15 cellular contexts compared by ENCODE assay signal in the genomic region with DNA sequence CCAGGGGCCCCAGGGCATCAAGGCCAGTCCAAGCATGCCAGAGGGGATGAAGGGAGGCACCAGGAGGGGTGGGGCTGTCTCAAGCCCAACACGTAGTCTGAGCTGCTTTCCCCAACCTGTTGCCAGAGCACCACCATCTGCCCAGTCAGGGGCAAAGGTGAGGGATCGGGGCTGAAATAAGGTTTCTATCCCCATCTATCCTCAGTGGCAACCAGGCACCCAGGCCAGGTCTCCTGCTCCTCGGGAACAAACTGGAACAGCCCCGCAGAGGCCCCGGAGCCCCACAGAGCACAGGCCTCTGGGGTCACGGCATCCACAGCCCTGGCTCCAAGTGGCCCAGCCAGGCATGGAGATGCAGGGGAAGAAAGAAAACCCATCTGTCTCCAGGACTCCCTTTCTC.
"Had no signal": no experiment of that assay in that cellular context is flagged by ENCODE, and none has a peak within 500 bp of the region (broad histone marks: within the 10 kb centered on the region; RNA-seq: fewer than 3 reads in every experiment).

No MANE protein-coding gene starts in this region.

- H3K4me3 ChIP-seq: cardiac muscle cell, lower lobe of right lung, psoas muscle, SK-N-MC, tibial artery had no signal

- DNase-seq: activated CD4-positive, alpha-beta T cell treated with anti-CD3 and anti-CD28 coated beads for 36 hours; activated naive CD4-positive, alpha-beta T cell treated with Interleukin-2 at 50 U/mL for 16 hours; activated naive CD8-positive, alpha-beta T cell treated with anti-CD3 and anti-CD28 coated beads, Interleukin-2, amount 50 U/mL, for 24 hours; effector CD8-positive, alpha-beta T cell; left cardiac atrium; lower lobe of right lung; midbrain; naive thymus-derived CD8-positive, alpha-beta T cell; occipital lobe; psoas muscle; T-cell; tibial artery had no signal

- H3K27ac Mint-ChIP-seq: activated CD4-positive, alpha-beta T cell treated with anti-CD3 and anti-CD28 coated beads for 36 hours; activated naive CD8-positive, alpha-beta T cell treated with anti-CD3 and anti-CD28 coated beads, Interleukin-2, amount 50 U/mL, for 24 hours had no signal

- H3K9me3 Mint-ChIP-seq: activated naive CD8-positive, alpha-beta T cell treated with anti-CD3 and anti-CD28 coated beads, Interleukin-2, amount 50 U/mL, for 24 hours; naive thymus-derived CD8-positive, alpha-beta T cell; T-cell had no signal

- H3K9me3 ChIP-seq: lower lobe of right lung, psoas muscle, tibial artery had no signal

- H3K4me3 Mint-ChIP-seq: activated CD4-positive, alpha-beta T cell treated with anti-CD3 and anti-CD28 coated beads for 36 hours; activated naive CD8-positive, alpha-beta T cell treated with anti-CD3 and anti-CD28 coated beads, Interleukin-2, amount 50 U/mL, for 24 hours; naive thymus-derived CD8-positive, alpha-beta T cell; T-cell had no signal

- H3K36me3 ChIP-seq: cardiac muscle cell, lower lobe of right lung had no signal

- ATAC-seq: activated CD4-positive, alpha-beta T cell treated with anti-CD3 and anti-CD28 coated beads for 36 hours; activated naive CD8-positive, alpha-beta T cell treated with anti-CD3 and anti-CD28 coated beads, Interleukin-2, amount 50 U/mL, for 24 hours; left cardiac atrium; lower lobe of right lung; naive thymus-derived CD8-positive, alpha-beta T cell; psoas muscle; T-cell had no signal

- H3K27me3 Mint-ChIP-seq: activated CD4-positive, alpha-beta T cell treated with anti-CD3 and anti-CD28 coated beads for 36 hours; activated naive CD8-positive, alpha-beta T cell treated with anti-CD3 and anti-CD28 coated beads, Interleukin-2, amount 50 U/mL, for 24 hours; naive thymus-derived CD8-positive, alpha-beta T cell; T-cell had no signal

- H3K27ac ChIP-seq: cardiac muscle cell, lower lobe of right lung, SK-N-MC, tibial artery, VCaP had no signal

- H3K36me3 Mint-ChIP-seq: naive thymus-derived CD8-positive, alpha-beta T cell had no signal

- H3K27me3 ChIP-seq: cardiac muscle cell, tibial artery had no signal
